In genomic region chr16:54430491-54431030, GRCh38 we compare ENCODE assay signal across 1 cellular context.
A peak's percentile ranks its signal among the peaks of the same experiment; 100 is the strongest.
TF ChIP-seq lines count a peak whose summit lies in the region.

No MANE protein-coding gene starts in this region.

TF ChIP-seq in HepG2, 621 proteins besides CTCF, POLR2A, EP300 and RAD21 (continued from another document):
- TF ChIP-seq ZNF720 (CRISPR knock-in tag; IDR thresholded peaks at IDR 0.05) (no peak), SMYD3 (CRISPR knock-in tag; IDR thresholded peaks at IDR 0.05) (no peak), PHB2 (IDR thresholded peaks at IDR 0.05; ENCODE audit: partially characterized antibody) (no peak), SRSF1 (optimal IDR thresholded peaks at IDR 0.05; ENCODE audit: low read depth, low read length) (no peak), ZNF329 (CRISPR knock-in tag; IDR thresholded peaks at IDR 0.05; ENCODE audit: low read depth) (no peak), GPBP1L1 (CRISPR knock-in tag; IDR thresholded peaks at IDR 0.05) (no peak), CCDC6 (CRISPR knock-in tag; IDR thresholded peaks at IDR 0.05) (0 out of 2 replicates have a peak, but pooled peaks have one; percentile 25), NCOA2 (CRISPR knock-in tag; IDR thresholded peaks at IDR 0.05) (0 out of 2 replicates have a peak, but pooled peaks have one; percentile 10), HDAC1 (CRISPR knock-in tag; IDR thresholded peaks at IDR 0.05) (peak; percentile 68), RARG (CRISPR knock-in tag; IDR thresholded peaks at IDR 0.05; ENCODE audit: low read depth) (no peak), IRX3 (CRISPR knock-in tag; IDR thresholded peaks at IDR 0.05; ENCODE audit: borderline replicate concordance, low read depth) (no peak), ZNF136 (CRISPR knock-in tag; IDR thresholded peaks at IDR 0.05; ENCODE audit: low read depth) (no peak)
- TF ChIP-seq, protein P1, sequence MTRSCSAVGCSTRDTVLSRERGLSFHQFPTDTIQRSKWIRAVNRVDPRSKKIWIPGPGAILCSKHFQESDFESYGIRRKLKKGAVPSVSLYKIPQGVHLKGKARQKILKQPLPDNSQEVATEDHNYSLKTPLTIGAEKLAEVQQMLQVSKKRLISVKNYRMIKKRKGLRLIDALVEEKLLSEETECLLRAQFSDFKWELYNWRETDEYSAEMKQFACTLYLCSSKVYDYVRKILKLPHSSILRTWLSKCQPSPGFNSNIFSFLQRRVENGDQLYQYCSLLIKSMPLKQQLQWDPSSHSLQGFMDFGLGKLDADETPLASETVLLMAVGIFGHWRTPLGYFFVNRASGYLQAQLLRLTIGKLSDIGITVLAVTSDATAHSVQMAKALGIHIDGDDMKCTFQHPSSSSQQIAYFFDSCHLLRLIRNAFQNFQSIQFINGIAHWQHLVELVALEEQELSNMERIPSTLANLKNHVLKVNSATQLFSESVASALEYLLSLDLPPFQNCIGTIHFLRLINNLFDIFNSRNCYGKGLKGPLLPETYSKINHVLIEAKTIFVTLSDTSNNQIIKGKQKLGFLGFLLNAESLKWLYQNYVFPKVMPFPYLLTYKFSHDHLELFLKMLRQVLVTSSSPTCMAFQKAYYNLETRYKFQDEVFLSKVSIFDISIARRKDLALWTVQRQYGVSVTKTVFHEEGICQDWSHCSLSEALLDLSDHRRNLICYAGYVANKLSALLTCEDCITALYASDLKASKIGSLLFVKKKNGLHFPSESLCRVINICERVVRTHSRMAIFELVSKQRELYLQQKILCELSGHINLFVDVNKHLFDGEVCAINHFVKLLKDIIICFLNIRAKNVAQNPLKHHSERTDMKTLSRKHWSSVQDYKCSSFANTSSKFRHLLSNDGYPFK (CRISPR knock-in tag; IDR thresholded peaks at IDR 0.05; ENCODE audit: borderline replicate concordance), result no peak
- TF ChIP-seq, protein P2, sequence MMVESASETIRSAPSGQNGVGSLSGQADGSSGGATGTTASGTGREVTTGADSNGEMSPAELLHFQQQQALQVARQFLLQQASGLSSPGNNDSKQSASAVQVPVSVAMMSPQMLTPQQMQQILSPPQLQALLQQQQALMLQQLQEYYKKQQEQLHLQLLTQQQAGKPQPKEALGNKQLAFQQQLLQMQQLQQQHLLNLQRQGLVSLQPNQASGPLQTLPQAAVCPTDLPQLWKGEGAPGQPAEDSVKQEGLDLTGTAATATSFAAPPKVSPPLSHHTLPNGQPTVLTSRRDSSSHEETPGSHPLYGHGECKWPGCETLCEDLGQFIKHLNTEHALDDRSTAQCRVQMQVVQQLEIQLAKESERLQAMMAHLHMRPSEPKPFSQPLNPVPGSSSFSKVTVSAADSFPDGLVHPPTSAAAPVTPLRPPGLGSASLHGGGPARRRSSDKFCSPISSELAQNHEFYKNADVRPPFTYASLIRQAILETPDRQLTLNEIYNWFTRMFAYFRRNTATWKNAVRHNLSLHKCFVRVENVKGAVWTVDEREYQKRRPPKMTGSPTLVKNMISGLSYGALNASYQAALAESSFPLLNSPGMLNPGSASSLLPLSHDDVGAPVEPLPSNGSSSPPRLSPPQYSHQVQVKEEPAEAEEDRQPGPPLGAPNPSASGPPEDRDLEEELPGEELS (CRISPR knock-in tag; IDR thresholded peaks at IDR 0.05), result peak; percentile 96
- TF ChIP-seq, protein P3, sequence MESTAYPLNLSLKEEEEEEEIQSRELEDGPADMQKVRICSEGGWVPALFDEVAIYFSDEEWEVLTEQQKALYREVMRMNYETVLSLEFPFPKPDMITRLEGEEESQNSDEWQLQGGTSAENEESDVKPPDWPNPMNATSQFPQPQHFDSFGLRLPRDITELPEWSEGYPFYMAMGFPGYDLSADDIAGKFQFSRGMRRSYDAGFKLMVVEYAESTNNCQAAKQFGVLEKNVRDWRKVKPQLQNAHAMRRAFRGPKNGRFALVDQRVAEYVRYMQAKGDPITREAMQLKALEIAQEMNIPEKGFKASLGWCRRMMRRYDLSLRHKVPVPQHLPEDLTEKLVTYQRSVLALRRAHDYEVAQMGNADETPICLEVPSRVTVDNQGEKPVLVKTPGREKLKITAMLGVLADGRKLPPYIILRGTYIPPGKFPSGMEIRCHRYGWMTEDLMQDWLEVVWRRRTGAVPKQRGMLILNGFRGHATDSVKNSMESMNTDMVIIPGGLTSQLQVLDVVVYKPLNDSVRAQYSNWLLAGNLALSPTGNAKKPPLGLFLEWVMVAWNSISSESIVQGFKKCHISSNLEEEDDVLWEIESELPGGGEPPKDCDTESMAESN (CRISPR knock-in tag; conservative IDR thresholded peaks at IDR 0.05), result 0 out of 2 replicates have a peak, but pooled peaks have one; percentile 19
- TF ChIP-seq, protein P4, sequence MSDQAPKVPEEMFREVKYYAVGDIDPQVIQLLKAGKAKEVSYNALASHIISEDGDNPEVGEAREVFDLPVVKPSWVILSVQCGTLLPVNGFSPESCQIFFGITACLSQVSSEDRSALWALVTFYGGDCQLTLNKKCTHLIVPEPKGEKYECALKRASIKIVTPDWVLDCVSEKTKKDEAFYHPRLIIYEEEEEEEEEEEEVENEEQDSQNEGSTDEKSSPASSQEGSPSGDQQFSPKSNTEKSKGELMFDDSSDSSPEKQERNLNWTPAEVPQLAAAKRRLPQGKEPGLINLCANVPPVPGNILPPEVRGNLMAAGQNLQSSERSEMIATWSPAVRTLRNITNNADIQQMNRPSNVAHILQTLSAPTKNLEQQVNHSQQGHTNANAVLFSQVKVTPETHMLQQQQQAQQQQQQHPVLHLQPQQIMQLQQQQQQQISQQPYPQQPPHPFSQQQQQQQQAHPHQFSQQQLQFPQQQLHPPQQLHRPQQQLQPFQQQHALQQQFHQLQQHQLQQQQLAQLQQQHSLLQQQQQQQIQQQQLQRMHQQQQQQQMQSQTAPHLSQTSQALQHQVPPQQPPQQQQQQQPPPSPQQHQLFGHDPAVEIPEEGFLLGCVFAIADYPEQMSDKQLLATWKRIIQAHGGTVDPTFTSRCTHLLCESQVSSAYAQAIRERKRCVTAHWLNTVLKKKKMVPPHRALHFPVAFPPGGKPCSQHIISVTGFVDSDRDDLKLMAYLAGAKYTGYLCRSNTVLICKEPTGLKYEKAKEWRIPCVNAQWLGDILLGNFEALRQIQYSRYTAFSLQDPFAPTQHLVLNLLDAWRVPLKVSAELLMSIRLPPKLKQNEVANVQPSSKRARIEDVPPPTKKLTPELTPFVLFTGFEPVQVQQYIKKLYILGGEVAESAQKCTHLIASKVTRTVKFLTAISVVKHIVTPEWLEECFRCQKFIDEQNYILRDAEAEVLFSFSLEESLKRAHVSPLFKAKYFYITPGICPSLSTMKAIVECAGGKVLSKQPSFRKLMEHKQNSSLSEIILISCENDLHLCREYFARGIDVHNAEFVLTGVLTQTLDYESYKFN (CRISPR knock-in tag; conservative IDR thresholded peaks at IDR 0.05), result peak; percentile 80
- TF ChIP-seq, protein P5, sequence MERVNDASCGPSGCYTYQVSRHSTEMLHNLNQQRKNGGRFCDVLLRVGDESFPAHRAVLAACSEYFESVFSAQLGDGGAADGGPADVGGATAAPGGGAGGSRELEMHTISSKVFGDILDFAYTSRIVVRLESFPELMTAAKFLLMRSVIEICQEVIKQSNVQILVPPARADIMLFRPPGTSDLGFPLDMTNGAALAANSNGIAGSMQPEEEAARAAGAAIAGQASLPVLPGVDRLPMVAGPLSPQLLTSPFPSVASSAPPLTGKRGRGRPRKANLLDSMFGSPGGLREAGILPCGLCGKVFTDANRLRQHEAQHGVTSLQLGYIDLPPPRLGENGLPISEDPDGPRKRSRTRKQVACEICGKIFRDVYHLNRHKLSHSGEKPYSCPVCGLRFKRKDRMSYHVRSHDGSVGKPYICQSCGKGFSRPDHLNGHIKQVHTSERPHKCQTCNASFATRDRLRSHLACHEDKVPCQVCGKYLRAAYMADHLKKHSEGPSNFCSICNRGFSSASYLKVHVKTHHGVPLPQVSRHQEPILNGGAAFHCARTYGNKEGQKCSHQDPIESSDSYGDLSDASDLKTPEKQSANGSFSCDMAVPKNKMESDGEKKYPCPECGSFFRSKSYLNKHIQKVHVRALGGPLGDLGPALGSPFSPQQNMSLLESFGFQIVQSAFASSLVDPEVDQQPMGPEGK (CRISPR knock-in tag; IDR thresholded peaks at IDR 0.05), result peak; percentile 31; the same call in 1 of the 2 replicates
- TF ChIP-seq, protein P6, sequence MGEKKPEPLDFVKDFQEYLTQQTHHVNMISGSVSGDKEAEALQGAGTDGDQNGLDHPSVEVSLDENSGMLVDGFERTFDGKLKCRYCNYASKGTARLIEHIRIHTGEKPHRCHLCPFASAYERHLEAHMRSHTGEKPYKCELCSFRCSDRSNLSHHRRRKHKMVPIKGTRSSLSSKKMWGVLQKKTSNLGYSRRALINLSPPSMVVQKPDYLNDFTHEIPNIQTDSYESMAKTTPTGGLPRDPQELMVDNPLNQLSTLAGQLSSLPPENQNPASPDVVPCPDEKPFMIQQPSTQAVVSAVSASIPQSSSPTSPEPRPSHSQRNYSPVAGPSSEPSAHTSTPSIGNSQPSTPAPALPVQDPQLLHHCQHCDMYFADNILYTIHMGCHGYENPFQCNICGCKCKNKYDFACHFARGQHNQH (CRISPR knock-in tag; IDR thresholded peaks at IDR 0.05), result no peak; the same call in 1 of the 2 replicates
